In genomic region chr12:47328831-47329545, GRCh38 we compare ENCODE assay signal across 15 cellular contexts.
A peak's percentile ranks its signal among the peaks of the same experiment; 100 is the strongest.
DNase-seq lines count a peak whose midpoint lies in the region; ATAC-seq lines count a peak whose summit lies in the region.
"Had no signal": no experiment of that assay in that cellular context is flagged by ENCODE, and none has a peak within 500 bp of the region (broad histone marks: within the 10 kb centered on the region; RNA-seq: fewer than 3 reads in every experiment).

No MANE protein-coding gene starts in this region.

- no peaks in the 10 kb centered on the region for H3K27me3 Mint-ChIP-seq in activated naive CD4-positive, alpha-beta T cell treated with anti-CD3 and anti-CD28 coated beads for 36 hours (ENCODE audit: low read depth)
- no peaks in the 10 kb centered on the region for H3K27me3 Mint-ChIP-seq in central memory CD8-positive, alpha-beta T cell

- peak; percentile 34 for DNase-seq in activated naive CD4-positive, alpha-beta T cell treated with anti-CD3 and anti-CD28 coated beads for 36 hours
- no peak for DNase-seq in activated naive CD4-positive, alpha-beta T cell (lab: John Stamatoyannopoulos, UW)
- DNase-seq in RPMI7951 (ENCODE audit: low read depth) (peak; percentile 47), NCI-H446 treated with DMSO at 0.1 percent for 48 hours (lab: John Stamatoyannopoulos, UW) (no peak), head of caudate nucleus (no peak)
- no peak for DNase-seq in central memory CD8-positive, alpha-beta T cell (ENCODE audit: low spot score in 2 of 2)
- DNase-seq in stimulated activated naive CD8-positive, alpha-beta T cell treated with anti-CD3 and anti-CD28 coated beads, Interleukin-15, Interleukin-2, amounts not matched to agents 100 U/mL and 50 U/mL, for 24 hours, result no peak
- DNase-seq: DMS 273 treated with DMSO at 0.1 percent for 48 hours; effector memory CD4-positive, alpha-beta T cell; NCI-H446; OCI-M1; pancreas had no signal

- intact Hi-C loops in activated naive CD4-positive, alpha-beta T cell treated with anti-CD3 and anti-CD28 coated beads for 36 hours (cut with micrococcal nuclease), result loop anchor here (1.0 to 2.0 kb wide), 2 partner anchors 16 to 53 kb away; no protein-coding TSS in a partner anchor
- intact Hi-C loops in head of caudate nucleus (cut with DNase I), result no loop called here

- H3K27ac Mint-ChIP-seq in activated naive CD4-positive, alpha-beta T cell treated with anti-CD3 and anti-CD28 coated beads for 36 hours, result peak overlapping the region; percentile 63
- peak overlapping the region; percentile 36 for H3K27ac Mint-ChIP-seq in central memory CD8-positive, alpha-beta T cell (ENCODE audit: low read depth)
- H3K27ac Mint-ChIP-seq: brain had no signal

- CTCF ChIA-PET in activated naive CD4-positive, alpha-beta T cell treated with anti-CD3 and anti-CD28 coated beads for 36 hours (lab: Charles Lee), result interaction anchor here (1.1 kb wide), 1 partner anchor 9 kb away, joined by 3 read pairs; no protein-coding TSS in a partner anchor

- H3K9me3 Mint-ChIP-seq in activated naive CD4-positive, alpha-beta T cell treated with anti-CD3 and anti-CD28 coated beads for 36 hours, result peaks cover 2% of the 10 kb centered on the region
- H3K9me3 Mint-ChIP-seq in central memory CD8-positive, alpha-beta T cell, result no peaks in the 10 kb centered on the region

- no peak for ATAC-seq in central memory CD8-positive, alpha-beta T cell (replicated peaks; ENCODE audit: extremely low read depth, poor library complexity, severe bottlenecking)
- ATAC-seq in stimulated activated naive CD8-positive, alpha-beta T cell treated with anti-CD3 and anti-CD28 coated beads, Interleukin-15, Interleukin-2, amounts not matched to agents 100 U/mL and 50 U/mL, for 24 hours, result peak; percentile 36
- ATAC-seq in HG03439 (IDR thresholded peaks at IDR 0.05; ENCODE audit: unreplicated experiment), result no peak
- ATAC-seq: K562, pancreas had no signal

- H3K4me3 Mint-ChIP-seq in activated naive CD4-positive, alpha-beta T cell treated with anti-CD3 and anti-CD28 coated beads for 36 hours, result no peak overlapping the region
- no peak overlapping the region for H3K4me3 Mint-ChIP-seq in central memory CD8-positive, alpha-beta T cell
- H3K4me3 Mint-ChIP-seq: brain had no signal

- H3K4me1 Mint-ChIP-seq in activated naive CD4-positive, alpha-beta T cell treated with anti-CD3 and anti-CD28 coated beads for 36 hours (ENCODE audit: low read depth), result peaks cover 41% of the 10 kb centered on the region
- H3K4me1 Mint-ChIP-seq in central memory CD8-positive, alpha-beta T cell, result peaks cover 16% of the 10 kb centered on the region
- H3K4me1 Mint-ChIP-seq: brain had no signal

- no peaks in the 10 kb centered on the region for H3K36me3 Mint-ChIP-seq in activated naive CD4-positive, alpha-beta T cell treated with anti-CD3 and anti-CD28 coated beads for 36 hours (ENCODE audit: low read depth)
- H3K36me3 Mint-ChIP-seq in central memory CD8-positive, alpha-beta T cell (ENCODE audit: insufficient read depth), result peaks cover 2% of the 10 kb centered on the region
- H3K36me3 Mint-ChIP-seq: brain had no signal

Comparison
In these comparisons a context has a peak if more than half of its experiments do, and no peak if none do; other contexts are left out.
1. DNase-seq: peak in activated naive CD4-positive, alpha-beta T cell treated with anti-CD3 and anti-CD28 coated beads for 36 hours (single experiment) and RPMI7951 (single experiment); none in activated naive CD4-positive, alpha-beta T cell (0 of 4), central memory CD8-positive, alpha-beta T cell (0 of 2), stimulated activated naive CD8-positive, alpha-beta T cell treated with anti-CD3 and anti-CD28 coated beads, Interleukin-15, Interleukin-2, amounts not matched to agents 100 U/mL and 50 U/mL, for 24 hours (single experiment), NCI-H446 treated with DMSO at 0.1 percent for 48 hours (single experiment) and head of caudate nucleus (0 of 42).